8 cellular contexts compared by ENCODE assay signal in the genomic region with DNA sequence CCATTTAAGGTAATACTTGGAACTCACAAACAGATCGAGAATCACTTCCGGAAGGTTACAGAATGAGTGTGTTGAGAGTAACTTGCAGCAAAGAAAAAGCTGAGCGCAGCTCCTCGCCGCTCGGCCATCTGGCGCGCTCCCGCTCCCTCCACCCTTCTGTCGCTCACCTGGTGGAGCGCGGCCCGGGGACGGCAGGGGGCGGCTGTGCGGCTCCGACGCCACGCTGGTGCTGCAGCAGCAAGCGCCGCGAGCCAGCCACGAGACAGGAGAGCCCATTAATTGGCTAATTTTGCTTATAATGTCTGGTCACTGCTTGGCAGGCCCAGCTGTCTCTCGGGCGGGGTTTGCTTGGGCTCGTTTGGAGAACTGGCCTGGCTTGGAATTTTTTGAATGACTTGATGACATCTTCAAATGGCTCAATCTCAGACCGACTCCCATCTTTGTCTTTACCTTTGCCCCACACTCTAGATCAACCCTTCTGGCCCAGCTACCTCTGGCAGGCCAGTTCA.
DNase-seq lines count a peak whose midpoint lies in the region; ATAC-seq, FAIRE-seq and TF ChIP-seq lines count a peak whose summit lies in the region.

No MANE protein-coding gene starts in this region.

- no peak for FAIRE-seq in astrocyte (lab: Jason Lieb, UNC)

- no peaks in the 10 kb centered on the region for H3K36me3 Mint-ChIP-seq in astrocyte (ENCODE audit: low read depth, unreplicated experiment)

- DNase-seq in AG09319 (ENCODE audit: extremely low read depth, low read depth): no peak
- peak; percentile 7 for DNase-seq in GM19238 (ENCODE audit: insufficient read length, low spot score)
- DNase-seq in MG63: peak; percentile 81
- no peak for DNase-seq in astrocyte (ENCODE audit: low read depth)
- peak in 1 of 3 donors; percentile 48 for DNase-seq in right lobe of liver
- DNase-seq in testis: peak; percentile 44

- no peaks in the 10 kb centered on the region for H3K9me3 Mint-ChIP-seq in astrocyte (ENCODE audit: unreplicated experiment)

- no peaks in the 10 kb centered on the region for H3K79me2 ChIP-seq in astrocyte (ENCODE audit: insufficient read depth, low read length)

- H3K4me1 ChIP-seq in astrocyte (ENCODE audit: insufficient read depth, low read length) (peaks cover 6% of the 10 kb centered on the region), right lobe of liver (peaks cover 0 to 4% (median 0%) of the 10 kb centered on the region in 4 donors), testis (no peaks in the 10 kb centered on the region)

- H3K4me3 Mint-ChIP-seq in astrocyte (ENCODE audit: unreplicated experiment): no peak overlapping the region

- peak overlapping the region; percentile 65 for H2AFZ ChIP-seq in astrocyte (ENCODE audit: low read depth, low read length)

- no peaks in the 10 kb centered on the region for H3K27me3 ChIP-seq in MG63
- H3K27me3 ChIP-seq in astrocyte (ENCODE audit: insufficient read depth, low read length): no peaks in the 10 kb centered on the region
- H3K27me3 ChIP-seq in right lobe of liver: no peaks in the 10 kb centered on the region
- H3K27me3 ChIP-seq in testis: no peaks in the 10 kb centered on the region

- H3K9ac ChIP-seq in astrocyte (ENCODE audit: low read length): no peak overlapping the region

- intact Hi-C loops in right lobe of liver (cut with DNase I) (no loop called here), testis (cut with DNase I; ENCODE audit: low total_unique reads) (no loop called here)

- no peaks in the 10 kb centered on the region for H4K20me1 ChIP-seq in astrocyte (ENCODE audit: insufficient read depth, low read length)

- H3K4me1 Mint-ChIP-seq in astrocyte (ENCODE audit: low read depth, unreplicated experiment): peaks cover 8% of the 10 kb centered on the region

- H3K4me2 ChIP-seq in astrocyte (ENCODE audit: low read length): peak overlapping the region; percentile 83

- H3K36me3 ChIP-seq in MG63 (no peaks in the 10 kb centered on the region), astrocyte (ENCODE audit: insufficient read depth, low read length) (no peaks in the 10 kb centered on the region), right lobe of liver (no peaks in the 10 kb centered on the region), testis (ENCODE audit: low read depth, missing control alignments) (no peaks in the 10 kb centered on the region)

- no peaks in the 10 kb centered on the region for H3K9me3 ChIP-seq in MG63
- no peaks in the 10 kb centered on the region for H3K9me3 ChIP-seq in astrocyte (ENCODE audit: insufficient read depth, low read depth, low read length)
- H3K9me3 ChIP-seq in right lobe of liver: no peaks in the 10 kb centered on the region
- H3K9me3 ChIP-seq in testis: no peaks in the 10 kb centered on the region

- no peaks in the 10 kb centered on the region for H3K27me3 Mint-ChIP-seq in astrocyte (ENCODE audit: low read depth, unreplicated experiment)

- H3K27ac Mint-ChIP-seq in astrocyte (ENCODE audit: unreplicated experiment): no peak overlapping the region

- no peak overlapping the region for H3K4me3 ChIP-seq in MG63
- H3K4me3 ChIP-seq in astrocyte (ENCODE audit: insufficient read depth, low read depth, low read length): peak overlapping the region; percentile 37
- H3K4me3 ChIP-seq in right lobe of liver: no peak overlapping the region
- peak overlapping the region; percentile 27 to 32 for H3K4me3 ChIP-seq in testis

- TF ChIP-seq CTCF in AG09319 (IDR thresholded peaks at IDR 0.05; ENCODE audit: low read depth, low read length): peak; percentile 31
- peak; percentile 17 for TF ChIP-seq CTCF in astrocyte (IDR thresholded peaks at IDR 0.05; ENCODE audit: insufficient read depth, low read depth, low read length)
- TF ChIP-seq CTCF in right lobe of liver (IDR thresholded peaks at IDR 0.05): peak in 3 of 4 donors; percentile 16 to 28 (median 26)
- no peak for TF ChIP-seq CTCF in testis (IDR thresholded peaks at IDR 0.05)

- ATAC-seq in right lobe of liver: peak; percentile 38 to 72 (median 48)
- no peak for ATAC-seq in HG03469 (IDR thresholded peaks at IDR 0.05; ENCODE audit: unreplicated experiment)
- no peak for ATAC-seq in GM21447 (IDR thresholded peaks at IDR 0.05; ENCODE audit: unreplicated experiment)

- WGBS in right lobe of liver (ENCODE audit: insufficient coverage, low coverage, low lambda C conversion rate, missing lambda C conversion rate): 7% methylated on average over 7 of the region's 27 CpGs
- WGBS in testis, 2 donors: 20 to 21% methylated on average over 12 to 27 of the region's 27 CpGs

- TF ChIP-seq POLR2A in right lobe of liver (IDR thresholded peaks at IDR 0.05): no peak
- no peak for TF ChIP-seq POLR2A in testis (IDR thresholded peaks at IDR 0.05)

- H3K27ac ChIP-seq in astrocyte (ENCODE audit: low read depth, low read length) (no peak overlapping the region), right lobe of liver (no peak overlapping the region), testis (no peak overlapping the region)

Comparison
In these comparisons a context has a peak if more than half of its experiments do, and no peak if none do; other contexts are left out.
1. DNase-seq: peak in GM19238 (single experiment), MG63 (single experiment) and testis (single experiment); none in AG09319 (single experiment) and astrocyte (single experiment).
2. CTCF ChIP-seq: peak in AG09319 (single experiment), astrocyte (single experiment) and right lobe of liver (3 of 4); none in testis (0 of 3).
3. H3K4me3 ChIP-seq: peak in astrocyte (single experiment) and testis (2 of 2); none in MG63 (single experiment) and right lobe of liver (0 of 3).
4. ATAC-seq: peak in right lobe of liver (4 of 4); none in HG03469 (single experiment) and GM21447 (single experiment).